17 cellular contexts compared by ENCODE assay signal in the genomic region with DNA sequence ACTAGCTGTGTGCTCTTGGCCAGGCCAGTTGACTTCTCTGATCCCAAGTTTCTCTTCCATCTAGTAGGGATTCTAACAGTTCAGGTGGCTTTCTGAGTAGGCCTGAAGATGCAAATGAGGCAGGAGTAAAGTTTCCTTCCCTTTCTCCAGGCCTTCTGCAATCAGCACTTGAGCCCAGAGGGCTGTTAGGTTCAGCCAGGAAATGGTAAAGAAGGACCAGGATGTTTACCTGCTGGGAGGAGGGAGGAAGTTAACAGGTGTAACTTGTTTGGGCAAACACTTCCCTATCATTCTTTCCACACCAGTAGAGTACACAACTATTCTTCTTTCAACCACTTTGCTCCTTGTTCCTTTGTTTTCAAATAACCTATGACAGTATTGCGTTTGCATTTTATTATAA. TPM values are rescaled to one million over a fixed set of nuclear protein-coding genes. Genes with fewer than 3 reads are reported as not detected.
DNase-seq lines count a peak whose midpoint lies in the region; ATAC-seq and TF ChIP-seq lines count a peak whose summit lies in the region.
"Had no signal": no experiment of that assay in that cellular context is flagged by ENCODE, and none has a peak within 500 bp of the region (broad histone marks: within the 10 kb centered on the region; RNA-seq: fewer than 3 reads in every experiment).

No MANE protein-coding gene starts in this region.

- 53 to 58% methylated on average over 1 of the region's 1 CpG for WGBS in upper lobe of left lung, 2 donors

- no peaks in the 10 kb centered on the region for H3K27me3 Mint-ChIP-seq in activated naive CD4-positive, alpha-beta T cell treated with anti-CD3 and anti-CD28 coated beads, Interleukin-2, amount 10 ng/mL, durations not matched to agents 7 days and 5 days
- H3K27me3 Mint-ChIP-seq in WTC11 (ENCODE audit: low read depth): peaks cover 3% of the 10 kb centered on the region; the same call in 1 of the 2 replicates
- H3K27me3 Mint-ChIP-seq: memory B cell had no signal

- H3K4me1 ChIP-seq in upper lobe of left lung: peaks cover 18 to 28% (median 22%) of the 10 kb centered on the region in 4 donors
- H3K4me1 ChIP-seq in gastrocnemius medialis: peaks cover 0 to 12% of the 10 kb centered on the region in 2 donors

- peak overlapping the region; percentile 80 for H3K27ac Mint-ChIP-seq in activated naive CD4-positive, alpha-beta T cell treated with anti-CD3 and anti-CD28 coated beads, Interleukin-2, amount 10 ng/mL, durations not matched to agents 7 days and 5 days
- no peak overlapping the region for H3K27ac Mint-ChIP-seq in WTC11
- H3K27ac Mint-ChIP-seq: brain had no signal

- no peak for TF ChIP-seq POLR2A in upper lobe of left lung (IDR thresholded peaks at IDR 0.05)
- TF ChIP-seq POLR2A in gastrocnemius medialis (IDR thresholded peaks at IDR 0.05): no peak

- peaks cover 10% of the 10 kb centered on the region for H3K36me3 Mint-ChIP-seq in activated naive CD4-positive, alpha-beta T cell treated with anti-CD3 and anti-CD28 coated beads, Interleukin-2, amount 10 ng/mL, durations not matched to agents 7 days and 5 days
- H3K36me3 Mint-ChIP-seq in WTC11: no peaks in the 10 kb centered on the region
- H3K36me3 Mint-ChIP-seq: brain had no signal

- intact Hi-C loops in gastrocnemius medialis (cut with DNase I; ENCODE audit: low total_unique reads): no loop called here

- no peak for TF ChIP-seq CTCF in WTC11 (IDR thresholded peaks at IDR 0.05)
- TF ChIP-seq CTCF in upper lobe of left lung (IDR thresholded peaks at IDR 0.05): no peak
- no peak for TF ChIP-seq CTCF in gastrocnemius medialis (IDR thresholded peaks at IDR 0.05 in 4 of 5, conservative IDR thresholded peaks at IDR 0.05 in 1 of 5)

- no peak for DNase-seq in activated naive CD4-positive, alpha-beta T cell treated with anti-CD3 and anti-CD28 coated beads, Interleukin-2, amount 10 ng/mL, durations not matched to agents 7 days and 5 days
- DNase-seq in activated naive CD4-positive, alpha-beta T cell treated with anti-CD3 and anti-CD28 coated beads, Interleukin-2, amount 50 U/mL, for 16 hours: no peak
- DNase-seq in WTC11 (ENCODE audit: low spot score) (no peak), iPS-NIHi7 (ENCODE audit: extremely low spot score) (peak; percentile 19), upper lobe of left lung (peak in 1 of 2 donors; percentile 47), hippocampal formation (lab: John Stamatoyannopoulos, UW) (no peak), gastrocnemius medialis (no peak), retina (no peak)
- DNase-seq: activated T-cell treated with anti-CD3 and anti-CD28 coated beads for 4 hours, EL, hypothalamus, NCI-H1092 treated with DMSO at 0.1 percent for 48 hours, NCI-H524 treated with DMSO at 0.1 percent for 48 hours, ovary had no signal

- H3K4me3 ChIP-seq in upper lobe of left lung (no peak overlapping the region), gastrocnemius medialis (no peak overlapping the region)
- H3K4me3 ChIP-seq: ovary had no signal

- TF ChIP-seq EP300 in upper lobe of left lung (IDR thresholded peaks at IDR 0.05): peak in 1 of 4 donors; percentile 58

- H3K9me3 Mint-ChIP-seq in activated naive CD4-positive, alpha-beta T cell treated with anti-CD3 and anti-CD28 coated beads, Interleukin-2, amount 10 ng/mL, durations not matched to agents 7 days and 5 days: peaks cover 11% of the 10 kb centered on the region
- peaks cover 15% of the 10 kb centered on the region for H3K9me3 Mint-ChIP-seq in WTC11

- H3K9me3 ChIP-seq in upper lobe of left lung (no peaks in the 10 kb centered on the region), gastrocnemius medialis (no peaks in the 10 kb centered on the region)
- H3K9me3 ChIP-seq: ovary had no signal

- CTCF ChIA-PET in activated naive CD4-positive, alpha-beta T cell treated with anti-CD3 and anti-CD28 coated beads, Interleukin-2, amount 10 ng/mL, durations not matched to agents 7 days and 5 days (lab: Charles Lee): interaction anchor here (2.0 kb wide), 1 partner anchor 16 kb away, joined by 7 read pairs; no protein-coding TSS in a partner anchor
- CTCF ChIA-PET in WTC11 (lab: Charles Lee): interaction anchor here (1.6 kb wide), 1 partner anchor 75 kb away, joined by 3 read pairs; no protein-coding TSS in a partner anchor

- no peaks in the 10 kb centered on the region for H3K27me3 ChIP-seq in upper lobe of left lung
- no peaks in the 10 kb centered on the region for H3K27me3 ChIP-seq in gastrocnemius medialis
- H3K27me3 ChIP-seq: ovary had no signal

- ATAC-seq in WTC11 (peak; percentile 84), upper lobe of left lung (ENCODE audit: low FRiP score in 2 of 2) (peak in 1 of 2 donors; percentile 63), gastrocnemius medialis (no peak)

- in situ Hi-C loops in gastrocnemius medialis (cut with MboI; ENCODE audit: low sequenced_read_pairs in 4 of 4): no loop called here

- H3K4me3 Mint-ChIP-seq in activated naive CD4-positive, alpha-beta T cell treated with anti-CD3 and anti-CD28 coated beads, Interleukin-2, amount 10 ng/mL, durations not matched to agents 7 days and 5 days: no peak overlapping the region
- no peak overlapping the region for H3K4me3 Mint-ChIP-seq in WTC11
- H3K4me3 Mint-ChIP-seq: brain, memory B cell had no signal

- H3K27ac ChIP-seq in upper lobe of left lung (peak overlapping the region; percentile 34 to 78 (median 71)), gastrocnemius medialis (no peak overlapping the region)
- H3K27ac ChIP-seq: ovary had no signal

- no peaks in the 10 kb centered on the region for H3K36me3 ChIP-seq in upper lobe of left lung
- no peaks in the 10 kb centered on the region for H3K36me3 ChIP-seq in gastrocnemius medialis
- H3K36me3 ChIP-seq: ovary had no signal

- H3K4me1 Mint-ChIP-seq in activated naive CD4-positive, alpha-beta T cell treated with anti-CD3 and anti-CD28 coated beads, Interleukin-2, amount 10 ng/mL, durations not matched to agents 7 days and 5 days: peaks cover 57% of the 10 kb centered on the region
- peaks cover 13% of the 10 kb centered on the region for H3K4me1 Mint-ChIP-seq in WTC11
- H3K4me1 Mint-ChIP-seq: brain had no signal

- POLR2A ChIA-PET in WTC11 (lab: Charles Lee): no interaction called here

TF ChIP-seq in WTC11, 78 proteins besides CTCF, POLR2A, EP300 and RAD21:
- no peak for TF ChIP-seq NFYB (CRISPR knock-in tag; conservative IDR thresholded peaks at IDR 0.05; ENCODE audit: low read depth)
- 0 out of 2 replicates have a peak, but pooled peaks have one; percentile 21 for TF ChIP-seq FOXK1 (CRISPR knock-in tag; IDR thresholded peaks at IDR 0.05)
- TF ChIP-seq USF2 (CRISPR knock-in tag; IDR thresholded peaks at IDR 0.05): no peak
- no peak for TF ChIP-seq ZNF219 (CRISPR knock-in tag; IDR thresholded peaks at IDR 0.05; ENCODE audit: borderline replicate concordance)
- TF ChIP-seq TEAD4 (CRISPR knock-in tag; IDR thresholded peaks at IDR 0.05): no peak

RNA-seq across cellular contexts. Expression of gene TNFSF10, which starts 13.3 kb away (rescaled TPM):
- total RNA-seq in WTC11 (2021) (0.22 to 0.39 TPM (median 0.27 TPM) in 3 replicates), upper lobe of left lung (10 to 100 TPM; 41.0 to 95.2 (median 76.8) TPM), gastrocnemius medialis (10 to 100 TPM; 10.2 to 32.8 (median 24.3) TPM)
- total RNA-seq: H1 had no signal

Comparison
In these comparisons a context has a peak if more than half of its experiments do, and no peak if none do; other contexts are left out.
1. H3K27ac ChIP-seq: peak in upper lobe of left lung (4 of 4); none in gastrocnemius medialis (0 of 4).